6 cellular contexts compared by ENCODE assay signal in genomic region chr13:26920614-26921355, GRCh38.
"Had no signal": no experiment of that assay in that cellular context is flagged by ENCODE, and none has a peak within 500 bp of the region (broad histone marks: within the 10 kb centered on the region; RNA-seq: fewer than 3 reads in every experiment).

No MANE protein-coding gene starts in this region.

- H3K9me3 ChIP-seq: HAP-1 had no signal

- H3K4me1 ChIP-seq: HAP-1 had no signal

- H3K4me2 ChIP-seq: GM23338 had no signal

- H3K4me3 ChIP-seq: GM23338, HAP-1 had no signal

- DNase-seq: H7, HFFc6 had no signal

- H3K36me3 ChIP-seq: HAP-1 had no signal

- H3K27ac ChIP-seq: HL-60 had no signal

- FAIRE-seq: HepG2 had no signal
